Comparison of ENCODE assay signal across 29 cellular contexts in the genomic region with DNA sequence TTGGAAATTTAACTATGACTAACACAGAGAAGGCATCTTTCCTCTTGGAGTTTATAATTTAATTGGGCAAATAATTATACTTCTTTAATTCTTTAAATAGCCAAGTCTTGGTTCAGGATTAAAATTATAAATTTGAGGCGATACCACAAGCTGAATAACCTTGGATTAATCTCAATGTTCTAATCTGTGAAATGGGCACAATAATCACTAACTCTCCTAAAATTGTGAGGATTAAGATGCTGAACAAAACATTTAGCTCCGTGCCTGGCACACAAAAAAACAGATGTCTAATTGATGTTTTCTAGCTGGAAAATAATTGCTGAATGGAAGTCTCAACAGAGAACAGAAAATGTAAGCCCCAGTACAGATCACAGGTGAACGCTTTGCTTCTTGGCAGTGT.
"Had no signal": no experiment of that assay in that cellular context is flagged by ENCODE, and none has a peak within 500 bp of the region (broad histone marks: within the 10 kb centered on the region; RNA-seq: fewer than 3 reads in every experiment).

No MANE protein-coding gene starts in this region.

- H3K27me3 Mint-ChIP-seq: stimulated activated memory B cell treated with anti-CD40 and anti-IgM and Interleukin-4, amounts not matched to agents 10 μg/mL and 1 μg/mL and 100 μg/mL, for 72 hours; stimulated activated naive B cell treated with anti-CD40 and anti-IgM and Interleukin-4, amounts not matched to agents 10 μg/mL and 1 μg/mL and 100 μg/mL, for 72 hours; stimulated activated naive CD8-positive, alpha-beta T cell treated with anti-CD3 and anti-CD28 coated beads, Interleukin-15, amount 100 ng/mL, for 72 hours; stimulated activated naive CD8-positive, alpha-beta T cell treated with anti-CD3 and anti-CD28 coated beads, Interleukin-15, Interleukin-2, amounts not matched to agents 100 ng/mL and 50 ng/mL, for 24 hours had no signal

- H3K4me3 ChIP-seq: stomach, suprapubic skin, testis, thoracic aorta, thyroid gland, tibial artery, tibial nerve, transverse colon, upper lobe of left lung, upper lobe of right lung, uterus, vagina had no signal

- H3K36me3 Mint-ChIP-seq: stimulated activated effector memory CD8-positive, alpha-beta T cell treated with anti-CD3 and anti-CD28 coated beads, Interleukin-12 subunit alpha, Interleukin-12 subunit beta, amount 100 ng/mL, for 72 hours had no signal

- ATAC-seq: stimulated activated effector memory CD8-positive, alpha-beta T cell treated with anti-CD3 and anti-CD28 coated beads, Interleukin-12 subunit alpha, Interleukin-12 subunit beta, amount 100 ng/mL, for 72 hours; stimulated activated memory B cell treated with anti-CD40 and anti-IgM and Interleukin-4, amounts not matched to agents 10 μg/mL and 1 μg/mL and 100 μg/mL, for 72 hours; stimulated activated naive B cell treated with anti-CD40 and anti-IgM and Interleukin-4, amounts not matched to agents 10 μg/mL and 1 μg/mL and 100 μg/mL, for 72 hours; stimulated activated naive CD8-positive, alpha-beta T cell treated with anti-CD3 and anti-CD28 coated beads, Interleukin-15, amount 100 ng/mL, for 72 hours; stimulated activated naive CD8-positive, alpha-beta T cell treated with anti-CD3 and anti-CD28 coated beads, Interleukin-15, Interleukin-2, amounts not matched to agents 100 U/mL and 50 U/mL, for 24 hours; upper lobe of right lung had no signal

- H3K27me3 ChIP-seq: stomach, suprapubic skin, testis, thyroid gland, tibial artery, tibial nerve, transverse colon, upper lobe of left lung, upper lobe of right lung, uterus, vagina had no signal

- DNase-seq: stimulated activated CD4-positive, alpha-beta T cell treated with anti-CD3 and anti-CD28 coated beads, Interleukin-2, amount 100 ng/mL, for 48 hours; stimulated activated CD4-positive, alpha-beta T cell treated with anti-CD3 and anti-CD28 coated beads, Interleukin-4, amount 100 ng/mL, for 1 hour; stimulated activated CD4-positive, alpha-beta T cell treated with anti-CD3 and anti-CD28 coated beads, Interleukin-4, amount 100 ng/mL, for 24 hours; stimulated activated CD4-positive, alpha-beta T cell treated with anti-CD3 and anti-CD28 coated beads, Interleukin-4, amount 100 ng/mL, for 4 hours; stimulated activated CD8-positive, alpha-beta memory T cell treated with anti-CD3 and anti-CD28 coated beads, Interleukin-4, amount 100 ng/mL, for 48 hours; stimulated activated naive B cell treated with anti-CD40 and anti-IgM and Interleukin-4, amounts not matched to agents 10 μg/mL and 1 μg/mL and 100 μg/mL, for 72 hours; stimulated activated naive CD4-positive, alpha-beta T cell; stimulated activated naive CD4-positive, alpha-beta T cell treated with Interleukin-2 at 50 U/mL for 16 hours; stimulated activated naive CD8-positive, alpha-beta T cell treated with anti-CD3 and anti-CD28 coated beads, Interleukin-15, amount 100 ng/mL, for 72 hours; stimulated activated naive CD8-positive, alpha-beta T cell treated with anti-CD3 and anti-CD28 coated beads, Interleukin-15, Interleukin-2, amounts not matched to agents 100 U/mL and 50 U/mL, for 24 hours; stomach; substantia nigra; testis; thyroid gland; tibial artery; transverse colon; trophoblast cell; upper lobe of left lung; upper lobe of right lung; uterus had no signal

- H3K27ac Mint-ChIP-seq: stimulated activated effector memory CD8-positive, alpha-beta T cell treated with anti-CD3 and anti-CD28 coated beads, Interleukin-12 subunit alpha, Interleukin-12 subunit beta, amount 100 ng/mL, for 72 hours; stimulated activated memory B cell treated with anti-CD40 and anti-IgM and Interleukin-4, amounts not matched to agents 10 μg/mL and 1 μg/mL and 100 μg/mL, for 72 hours; stimulated activated naive B cell treated with anti-CD40 and anti-IgM and Interleukin-4, amounts not matched to agents 10 μg/mL and 1 μg/mL and 100 μg/mL, for 72 hours; stimulated activated naive CD8-positive, alpha-beta T cell treated with anti-CD3 and anti-CD28 coated beads, Interleukin-15, amount 100 ng/mL, for 72 hours; stimulated activated naive CD8-positive, alpha-beta T cell treated with anti-CD3 and anti-CD28 coated beads, Interleukin-15, Interleukin-2, amounts not matched to agents 100 ng/mL and 50 ng/mL, for 24 hours; type B pancreatic cell had no signal

- H3K9me3 Mint-ChIP-seq: type B pancreatic cell had no signal

- H3K4me1 Mint-ChIP-seq: stimulated activated effector memory CD8-positive, alpha-beta T cell treated with anti-CD3 and anti-CD28 coated beads, Interleukin-12 subunit alpha, Interleukin-12 subunit beta, amount 100 ng/mL, for 72 hours; stimulated activated memory B cell treated with anti-CD40 and anti-IgM and Interleukin-4, amounts not matched to agents 10 μg/mL and 1 μg/mL and 100 μg/mL, for 72 hours; stimulated activated naive B cell treated with anti-CD40 and anti-IgM and Interleukin-4, amounts not matched to agents 10 μg/mL and 1 μg/mL and 100 μg/mL, for 72 hours; stimulated activated naive CD8-positive, alpha-beta T cell treated with anti-CD3 and anti-CD28 coated beads, Interleukin-15, amount 100 ng/mL, for 72 hours had no signal

- H3K4me1 ChIP-seq: suprapubic skin, testis, thyroid gland, tibial artery, tibial nerve, transverse colon, upper lobe of left lung, upper lobe of right lung, uterus, vagina had no signal

- H3K4me3 Mint-ChIP-seq: stimulated activated effector memory CD8-positive, alpha-beta T cell treated with anti-CD3 and anti-CD28 coated beads, Interleukin-12 subunit alpha, Interleukin-12 subunit beta, amount 100 ng/mL, for 72 hours; stimulated activated memory B cell treated with anti-CD40 and anti-IgM and Interleukin-4, amounts not matched to agents 10 μg/mL and 1 μg/mL and 100 μg/mL, for 72 hours; stimulated activated naive B cell treated with anti-CD40 and anti-IgM and Interleukin-4, amounts not matched to agents 10 μg/mL and 1 μg/mL and 100 μg/mL, for 72 hours; stimulated activated naive CD8-positive, alpha-beta T cell treated with anti-CD3 and anti-CD28 coated beads, Interleukin-15, amount 100 ng/mL, for 72 hours; stimulated activated naive CD8-positive, alpha-beta T cell treated with anti-CD3 and anti-CD28 coated beads, Interleukin-15, Interleukin-2, amounts not matched to agents 100 ng/mL and 50 ng/mL, for 24 hours; type B pancreatic cell had no signal

- FAIRE-seq: urothelium cell line had no signal

- H3K27ac ChIP-seq: stomach, suprapubic skin, testis, thoracic aorta, thyroid gland, tibial artery, tibial nerve, transverse colon, upper lobe of left lung, upper lobe of right lung, uterus, vagina had no signal

- H3K36me3 ChIP-seq: suprapubic skin, thoracic aorta, thyroid gland, tibial artery, transverse colon, upper lobe of left lung, upper lobe of right lung, uterus, vagina had no signal

- H3K9me3 ChIP-seq: stomach, suprapubic skin, testis, thoracic aorta, thyroid gland, tibial artery, transverse colon, upper lobe of left lung, upper lobe of right lung, uterus, vagina had no signal
